Comparison of ENCODE assay signal across 2 cellular contexts in genomic region chr1:99906535-99906934, GRCh38.
TF ChIP-seq lines count a peak whose summit lies in the region.

No MANE protein-coding gene starts in this region.

TF ChIP-seq in HEK293, 187 proteins besides CTCF, POLR2A, EP300 and RAD21:
- no peak for TF ChIP-seq ZNF16 (tag by site-specific recombination; IDR thresholded peaks at IDR 0.05; ENCODE audit: low read depth)
- TF ChIP-seq ZNF585B (tag by site-specific recombination; IDR thresholded peaks at IDR 0.05), result no peak
- TF ChIP-seq ZNF146 (tag by site-specific recombination; IDR thresholded peaks at IDR 0.05), result peak; percentile 97
- 0 out of 2 replicates have a peak, but pooled peaks have one; percentile 19 for TF ChIP-seq ZNF580 (tag by site-specific recombination; IDR thresholded peaks at IDR 0.05)

TF ChIP-seq in H1, 55 proteins besides CTCF, POLR2A, EP300 and RAD21:
- TF ChIP-seq ATF3 (IDR thresholded peaks at IDR 0.05; ENCODE audit: insufficient read depth, low read depth, low read length) (no peak), EZH2 (IDR thresholded peaks at IDR 0.05; ENCODE audit: low read depth, low read length, severe bottlenecking) (no peak), KDM1A (IDR thresholded peaks at IDR 0.05; ENCODE audit: borderline replicate concordance, low read length) (peak; percentile 63; the same call in 1 of the 2 replicates)
TF ChIP-seq in H1: peak in this region for 1.
